Comparison of ENCODE assay signal across 10 cellular contexts in the genomic region with DNA sequence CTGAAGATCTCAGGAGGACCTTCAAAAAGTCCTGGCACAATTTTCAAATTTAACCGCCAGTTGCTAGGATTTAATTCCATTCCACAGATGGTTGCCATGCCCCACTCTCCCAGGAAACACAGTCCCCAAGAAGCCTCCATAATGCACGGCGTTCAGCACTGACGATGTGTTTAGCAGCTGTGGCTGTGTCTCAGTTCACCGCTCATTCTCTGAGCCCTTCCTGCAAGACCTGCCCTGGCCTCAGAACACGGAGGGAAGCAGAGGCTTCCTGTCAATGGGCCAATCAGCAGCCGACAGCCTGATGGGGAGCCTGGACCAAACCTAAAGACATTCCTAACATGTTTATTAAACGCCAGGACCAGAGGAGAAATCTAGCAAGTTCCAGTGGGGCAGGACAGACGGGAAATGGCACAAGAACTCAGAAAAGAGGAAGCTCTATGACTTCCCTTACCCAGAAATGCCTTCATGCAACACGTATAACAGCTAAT. TPM values are rescaled to one million over a fixed set of nuclear protein-coding genes. Genes with fewer than 3 reads are reported as not detected.
DNase-seq lines count a peak whose midpoint lies in the region; ATAC-seq, FAIRE-seq and TF ChIP-seq lines count a peak whose summit lies in the region.
"Had no signal": no experiment of that assay in that cellular context is flagged by ENCODE, and none has a peak within 500 bp of the region (broad histone marks: within the 10 kb centered on the region; RNA-seq: fewer than 3 reads in every experiment).

No MANE protein-coding gene starts in this region.

- BruUV-seq in GM12878 (replicated peaks; lab: Mats Ljungman, UMichigan), result no TSS peak

- POLR2A ChIA-PET in GM12878 (lab: Charles Lee), result interaction anchor here (1.6 kb wide), 1 partner anchor 46 kb away, joined by 4 read pairs; no protein-coding TSS in a partner anchor

- no peaks in the 10 kb centered on the region for H3K79me2 ChIP-seq in GM12878 (ENCODE audit: control insufficient read depth, insufficient read depth, low read length)

- CTCF ChIA-PET in GM12878 (lab: Yijun Ruan, JAX), result interaction anchor here (0.7 to 1.1 kb wide), 3 partner anchors 42 to 86 kb away, joined by 3 read pairs; no protein-coding TSS in a partner anchor

- 12% methylated on average over 10 of the region's 10 CpGs for WGBS in GM12878 (ENCODE audit: insufficient coverage, insufficient replicate concordance, low lambda C conversion rate, missing lambda C conversion rate)

- H3K36me3 ChIP-seq in GM12878 (ENCODE audit: control insufficient read depth in 2 of 2, insufficient read depth in 2 of 2, low read length in 1 of 2), result no peaks in the 10 kb centered on the region

- H3K36me3 Mint-ChIP-seq in IgD-negative memory B cell (no peaks in the 10 kb centered on the region), T-helper 17 cell (ENCODE audit: low read depth) (no peaks in the 10 kb centered on the region)

- intact Hi-C loops in GM12878 (cut with micrococcal nuclease; ENCODE audit: unreplicated experiment), result no loop called here

- DNase-seq in DMS 273 (lab: John Stamatoyannopoulos, UW; ENCODE audit: unreplicated experiment) (peak; percentile 19), DMS 273 treated with DMSO at 0.1 percent for 48 hours (lab: John Stamatoyannopoulos, UW) (no peak), GM12878 (ENCODE audit: low read depth, low spot score) (no peak), medulla oblongata (ENCODE audit: extremely low spot score) (peak; percentile 65), HK-2 (ENCODE audit: unreplicated experiment) (no peak), T-helper 17 cell (no peak)

- H3K4me1 ChIP-seq in GM12878 (ENCODE audit: control insufficient read depth, insufficient read depth, low read length), result peaks cover 14% of the 10 kb centered on the region

- peak overlapping the region; percentile 81 for H3K4me2 ChIP-seq in GM12878 (ENCODE audit: control insufficient read depth, insufficient read depth)

- in situ Hi-C loops in GM12878 (cut with MboI), result no loop called here

- ATAC-seq in GM12878 (peak; percentile 71), HG03565 (IDR thresholded peaks at IDR 0.05; ENCODE audit: unreplicated experiment) (no peak), T-helper 17 cell (no peak)
- ATAC-seq: Panc1 had no signal

- H3K27me3 Mint-ChIP-seq in IgD-negative memory B cell (no peaks in the 10 kb centered on the region), T-helper 17 cell (peaks cover 7% of the 10 kb centered on the region)

- no peak for FAIRE-seq in GM12878 (lab: Jason Lieb, UNC)

- TF ChIP-seq CTCF in GM12878 (IDR thresholded peaks at IDR 0.05 in 2 of 3, conservative IDR thresholded peaks at IDR 0.05 in 1 of 3; ENCODE audit: control insufficient read depth in 2 of 3, extremely low read depth in 1 of 3, insufficient read depth in 1 of 3, low read depth in 3 of 3, low read length in 3 of 3), result no peak

- 0 out of 2 replicates have a peak overlapping the region, but pooled peaks have one; percentile 37 for H3K27ac ChIP-seq in GM12878 (ENCODE audit: control insufficient read depth, insufficient read depth)
- H3K27ac ChIP-seq: 22Rv1 had no signal

- peak overlapping the region; percentile 67 to 97 (median 87) for H3K4me3 Mint-ChIP-seq in IgD-negative memory B cell
- no peak overlapping the region for H3K4me3 Mint-ChIP-seq in T-helper 17 cell

- no peak for TF ChIP-seq POLR2A in GM12878 (IDR thresholded peaks at IDR 0.05; ENCODE audit: low read depth, low read length)

- SMC1A ChIA-PET in GM12878 (lab: Charles Lee; ENCODE audit: uncharacterized antibody, unreplicated experiment), result interaction anchor here (0.6 to 1.4 kb wide), 6 partner anchors 15 to 92 kb away, joined by 3 to 6 read pairs (median 4); no protein-coding TSS in a partner anchor

- no peaks in the 10 kb centered on the region for H3K27me3 ChIP-seq in GM12878 (replicated peaks in 1 of 2; ENCODE audit: control insufficient read depth in 2 of 2, insufficient read depth in 2 of 2, low read length in 1 of 2)

- no peaks in the 10 kb centered on the region for H3K9me3 Mint-ChIP-seq in IgD-negative memory B cell

- peak overlapping the region; percentile 96 for H2AFZ ChIP-seq in GM12878 (ENCODE audit: control insufficient read depth, low read depth, low read length)

- peaks cover 9 to 14% (median 13%) of the 10 kb centered on the region in 3 donors for H3K4me1 Mint-ChIP-seq in IgD-negative memory B cell
- peaks cover 4% of the 10 kb centered on the region for H3K4me1 Mint-ChIP-seq in T-helper 17 cell

- H3K9ac ChIP-seq in GM12878 (ENCODE audit: control insufficient read depth, insufficient read depth, low read length), result no peak overlapping the region

- RAD21 ChIA-PET in GM12878 (lab: Charles Lee; ENCODE audit: unreplicated experiment), result interaction anchor here (1.8 kb wide), 1 partner anchor 47 kb away, joined by 5 read pairs; no protein-coding TSS in a partner anchor

- no peak for TF ChIP-seq RAD21 in GM12878 (IDR thresholded peaks at IDR 0.05; ENCODE audit: insufficient read depth, low read depth, low read length)

- TF ChIP-seq EP300 in GM12878 (IDR thresholded peaks at IDR 0.05; ENCODE audit: borderline replicate concordance in 1 of 2, control insufficient read depth in 1 of 2, low read depth in 2 of 2, low read length in 2 of 2), result no peak

- no peaks in the 10 kb centered on the region for H3K9me3 ChIP-seq in GM12878 (replicated peaks; ENCODE audit: control insufficient read depth, insufficient read depth, low read length)
- H3K9me3 ChIP-seq in T-helper 17 cell (ENCODE audit: control insufficient read depth, low read length, poor library complexity, severe bottlenecking), result no peaks in the 10 kb centered on the region

- H3K27ac Mint-ChIP-seq in IgD-negative memory B cell, result peak overlapping the region; percentile 9 to 63 (median 63)
- H3K27ac Mint-ChIP-seq in T-helper 17 cell, result no peak overlapping the region

- H3K4me3 ChIP-seq in GM12878, result no peak overlapping the region; the same call in 1 of the 2 replicates

- no peaks in the 10 kb centered on the region for H4K20me1 ChIP-seq in GM12878 (ENCODE audit: control insufficient read depth, insufficient read depth)

RNA-seq across cellular contexts. Expression of gene MYLK3, which starts 4.9 kb away (rescaled TPM):
- polyA plus RNA-seq in IgD-negative memory B cell (not detected), GM12878 (2011; rRNA removed) (0.15 and 0.20 TPM in 2 replicates), GM12878 (2014; fragmentation: Illumina TruSeq; extraction: Trizol) (0.12 and 0.14 TPM in 2 replicates), GM12878 (2014; fragmentation: Nextera tagmentation; extraction: Ambion mirVana) (under 1 TPM; 0.02 to 0.05 TPM), GM12878 (2014; rRNA removed) (0.17 and 0.37 TPM in 2 replicates), GM12878 (2016; fragmentation: Nextera tagmentation; extraction: Ambion mirVana) (under 1 TPM; 0.18 to 0.21 TPM)
- 1.7 and 1.9 TPM in 2 replicates for total RNA-seq in GM12878 (2013; cell fraction: nucleolus; rRNA removed)
- total RNA-seq in GM12878 (2014; rRNA removed) (0.27 and 0.28 TPM in 2 replicates), GM12878 (2014; rRNA removed; fragmentation: Illumina TruSeq; extraction: Trizol) (0.14 and 0.27 TPM in 2 replicates), GM12878 (2021) (0.37 and 0.46 TPM in 2 replicates), T-helper 17 cell (not detected)
- polyA plus RNA-seq in GM12878 (2011; ENCODE audit: low read depth), result 0.12 TPM
- polyA plus RNA-seq in GM12878 (2011; cell fraction: cytosol; rRNA removed), result 0.17 and 0.18 TPM in 2 replicates
- polyA plus RNA-seq in GM12878 (2011; cell fraction: nucleus; rRNA removed), result 0.15 and 0.20 TPM in 2 replicates
- 0.32 and 0.45 TPM in 2 replicates for polyA plus RNA-seq in GM12878 (2012)
- 0.62 and 0.66 TPM in 2 replicates for polyA minus RNA-seq in GM12878 (2011; rRNA and poly(A)+ RNA removed)
- 0.40 TPM in 1 of 2 replicates, not detected in the other for polyA minus RNA-seq in GM12878 (2011; cell fraction: cytosol; rRNA and poly(A)+ RNA removed)
- 1.1 TPM in 2 replicates for polyA minus RNA-seq in GM12878 (2011; cell fraction: nucleus; rRNA and poly(A)+ RNA removed)

RNA-seq across cellular contexts. Expression of gene ORC6, which starts 53.8 kb away (rescaled TPM):
- polyA plus RNA-seq in IgD-negative memory B cell, result 0.40 TPM
- 40.6 and 45.1 TPM in 2 replicates for total RNA-seq in GM12878 (2013; cell fraction: nucleolus; rRNA removed)
- total RNA-seq in GM12878 (2014; rRNA removed), result 46.0 and 46.9 TPM in 2 replicates
- total RNA-seq in GM12878 (2014; rRNA removed; fragmentation: Illumina TruSeq; extraction: Trizol), result 50.1 and 52.2 TPM in 2 replicates
- 33.8 and 36.3 TPM in 2 replicates for total RNA-seq in GM12878 (2021)
- 24.3 TPM for polyA plus RNA-seq in GM12878 (2011; ENCODE audit: low read depth)
- polyA plus RNA-seq in GM12878 (2011; rRNA removed), result 40.2 and 49.1 TPM in 2 replicates
- polyA plus RNA-seq in GM12878 (2011; cell fraction: cytosol; rRNA removed), result 26.1 and 30.8 TPM in 2 replicates
- polyA plus RNA-seq in GM12878 (2011; cell fraction: nucleus; rRNA removed), result 15.2 and 20.3 TPM in 2 replicates
- polyA plus RNA-seq in GM12878 (2012), result 36.3 and 41.1 TPM in 2 replicates
- polyA plus RNA-seq in GM12878 (2014; fragmentation: Illumina TruSeq; extraction: Trizol), result 54.9 and 64.8 TPM in 2 replicates
- polyA plus RNA-seq in GM12878 (2014; fragmentation: Nextera tagmentation; extraction: Ambion mirVana), result 10 to 100 TPM; 25.7 to 37.8 TPM
- 64.0 and 68.6 TPM in 2 replicates for polyA plus RNA-seq in GM12878 (2014; rRNA removed)
- 10 to 100 TPM; 84.7 to 88.5 TPM for polyA plus RNA-seq in GM12878 (2016; fragmentation: Nextera tagmentation; extraction: Ambion mirVana)
- polyA minus RNA-seq in GM12878 (2011; rRNA and poly(A)+ RNA removed), result 8.1 and 10.8 TPM in 2 replicates
- polyA minus RNA-seq in GM12878 (2011; cell fraction: cytosol; rRNA and poly(A)+ RNA removed), result 6.9 and 8.8 TPM in 2 replicates
- 8.9 and 16.6 TPM in 2 replicates for polyA minus RNA-seq in GM12878 (2011; cell fraction: nucleus; rRNA and poly(A)+ RNA removed)
- total RNA-seq in T-helper 17 cell, result 1 to 10 TPM; 4.4 to 7.8 TPM

RNA-seq across cellular contexts. Expression of gene VPS35, which starts 54.3 kb away (rescaled TPM):
- 81.9 TPM for polyA plus RNA-seq in IgD-negative memory B cell
- 108 and 118 TPM in 2 replicates for total RNA-seq in GM12878 (2013; cell fraction: nucleolus; rRNA removed)
- 44.2 and 50.7 TPM in 2 replicates for total RNA-seq in GM12878 (2014; rRNA removed)
- 57.5 and 58.1 TPM in 2 replicates for total RNA-seq in GM12878 (2014; rRNA removed; fragmentation: Illumina TruSeq; extraction: Trizol)
- 74.2 and 82.0 TPM in 2 replicates for total RNA-seq in GM12878 (2021)
- polyA plus RNA-seq in GM12878 (2011; ENCODE audit: low read depth), result 23.7 TPM
- 28.5 and 53.3 TPM in 2 replicates for polyA plus RNA-seq in GM12878 (2011; rRNA removed)
- 10.3 and 11.5 TPM in 2 replicates for polyA plus RNA-seq in GM12878 (2011; cell fraction: cytosol; rRNA removed)
- polyA plus RNA-seq in GM12878 (2011; cell fraction: nucleus; rRNA removed), result 16.0 and 26.5 TPM in 2 replicates
- 52.7 and 61.9 TPM in 2 replicates for polyA plus RNA-seq in GM12878 (2012)
- polyA plus RNA-seq in GM12878 (2014; fragmentation: Illumina TruSeq; extraction: Trizol), result 50.6 and 60.8 TPM in 2 replicates
- polyA plus RNA-seq in GM12878 (2014; fragmentation: Nextera tagmentation; extraction: Ambion mirVana), result 10 to 100 TPM; 63.8 to 73.0 TPM
- 32.3 and 37.0 TPM in 2 replicates for polyA plus RNA-seq in GM12878 (2014; rRNA removed)
- polyA plus RNA-seq in GM12878 (2016; fragmentation: Nextera tagmentation; extraction: Ambion mirVana), result 100 to 1,000 TPM; 111 to 125 TPM
- 33.9 and 43.2 TPM in 2 replicates for polyA minus RNA-seq in GM12878 (2011; rRNA and poly(A)+ RNA removed)
- polyA minus RNA-seq in GM12878 (2011; cell fraction: cytosol; rRNA and poly(A)+ RNA removed), result 22.6 and 42.1 TPM in 2 replicates
- 42.9 and 59.4 TPM in 2 replicates for polyA minus RNA-seq in GM12878 (2011; cell fraction: nucleus; rRNA and poly(A)+ RNA removed)
- 10 to 100 TPM; 37.6 to 43.7 TPM for total RNA-seq in T-helper 17 cell

Comparison
In these comparisons a context has a peak if more than half of its experiments do, and no peak if none do; other contexts are left out.
1. DNase-seq: peak in DMS 273 (single experiment) and medulla oblongata (single experiment); none in DMS 273 treated with DMSO at 0.1 percent for 48 hours (single experiment), GM12878 (single experiment), HK-2 (single experiment) and T-helper 17 cell (0 of 3).